Comparison of ENCODE assay signal across 1 cellular context in the genomic region with DNA sequence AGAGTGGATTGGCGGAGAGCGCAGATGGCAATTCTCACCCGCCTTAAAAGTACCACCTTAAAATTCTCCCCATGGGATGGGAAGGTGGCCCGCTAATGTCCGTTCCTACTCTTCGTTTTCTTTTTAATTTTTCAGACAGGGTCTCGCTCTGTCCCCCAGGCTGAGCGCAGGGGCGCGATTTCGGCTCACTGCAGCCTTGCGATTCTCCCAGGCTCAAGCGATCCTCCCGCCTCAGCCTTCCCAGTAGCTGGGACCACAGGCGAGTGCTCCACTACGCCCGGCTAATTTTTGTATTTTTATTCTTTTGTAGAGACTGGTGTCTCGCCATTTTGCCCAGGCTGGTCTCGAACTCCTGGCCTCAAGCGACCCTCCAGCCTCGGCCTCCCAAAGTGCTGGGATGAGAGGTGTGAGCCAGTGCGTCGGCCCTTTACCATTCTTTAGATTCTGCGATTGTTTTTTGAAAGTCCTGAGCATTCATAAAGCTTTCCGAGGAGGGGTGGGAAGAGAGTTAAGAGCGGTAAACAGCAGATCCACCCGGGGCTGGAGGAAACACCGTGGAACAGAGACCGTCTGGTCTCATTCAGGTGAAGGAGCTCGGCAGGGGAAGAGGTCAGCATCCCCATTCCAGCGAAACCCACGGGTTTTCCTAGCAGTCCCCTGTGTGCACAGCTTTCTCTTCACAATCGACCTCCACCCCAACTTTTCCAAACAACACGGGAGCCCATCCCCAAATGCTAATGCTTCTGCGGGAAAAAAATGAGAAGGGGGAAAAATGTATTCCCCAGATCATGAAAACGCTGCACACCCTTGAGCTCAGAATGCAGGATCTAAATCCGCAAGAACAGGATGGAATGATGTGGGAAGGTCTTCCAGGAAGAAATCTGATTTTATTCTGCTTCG.
TF ChIP-seq lines count a peak whose summit lies in the region.

No MANE protein-coding gene starts in this region.

TF ChIP-seq in GM12878, 131 proteins besides CTCF, POLR2A, EP300 and RAD21:
- 0 out of 2 replicates have a peak, but pooled peaks have one; percentile 20 for TF ChIP-seq YY1 (IDR thresholded peaks at IDR 0.05; ENCODE audit: low read depth, low read length)
- 0 out of 2 replicates have a peak, but pooled peaks have one; percentile 30 for TF ChIP-seq NBN (IDR thresholded peaks at IDR 0.05)
- TF ChIP-seq GATAD2B (conservative IDR thresholded peaks at IDR 0.05; ENCODE audit: low read depth): no peak
- peak; percentile 37; the same call in 1 of the 2 replicates for TF ChIP-seq ZBTB40 (IDR thresholded peaks at IDR 0.05; ENCODE audit: borderline replicate concordance)
TF ChIP-seq in GM12878: peak in this region for 3.
